In the genomic region with DNA sequence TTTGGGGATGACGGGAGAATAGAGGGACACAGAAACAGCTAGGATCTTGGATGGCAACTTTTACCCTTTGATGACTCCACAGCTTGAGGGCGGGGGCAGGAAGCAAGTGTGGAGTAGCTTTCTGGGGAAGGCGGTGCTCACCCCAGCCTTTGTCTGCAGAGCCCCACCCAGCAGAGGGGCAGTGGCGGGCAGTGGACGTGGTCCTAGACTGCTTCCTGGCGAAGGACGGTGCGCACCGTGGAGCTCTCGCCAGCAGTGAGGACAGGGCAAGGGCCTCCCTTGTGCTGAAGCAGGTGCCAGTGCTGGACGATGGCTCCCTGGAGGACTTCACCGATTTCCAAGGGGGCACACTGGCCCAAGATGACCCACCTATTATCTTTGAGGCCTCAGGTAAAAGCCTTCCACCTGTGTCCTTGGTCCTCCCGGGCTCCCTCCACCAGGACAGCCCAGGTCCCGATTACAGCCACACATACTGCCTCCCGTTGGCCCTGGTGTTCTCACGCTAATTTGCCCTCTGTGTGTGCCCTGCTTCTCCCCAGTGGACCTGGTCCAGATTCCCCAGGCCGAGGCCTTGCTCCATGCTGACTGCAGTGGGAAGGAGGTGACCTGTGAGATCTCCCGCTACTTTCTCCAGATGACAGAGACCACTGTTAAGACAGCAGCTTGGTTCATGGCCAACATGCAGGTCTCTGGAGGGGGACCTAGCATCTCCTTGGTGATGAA, we compare ENCODE assay signal across 1 cellular context.
TF ChIP-seq lines count a peak whose summit lies in the region.

No MANE protein-coding gene starts in this region.

TF ChIP-seq in GM23338, 12 proteins besides CTCF, POLR2A, EP300 and RAD21 (continued from another document):
- TF ChIP-seq, protein P1, sequence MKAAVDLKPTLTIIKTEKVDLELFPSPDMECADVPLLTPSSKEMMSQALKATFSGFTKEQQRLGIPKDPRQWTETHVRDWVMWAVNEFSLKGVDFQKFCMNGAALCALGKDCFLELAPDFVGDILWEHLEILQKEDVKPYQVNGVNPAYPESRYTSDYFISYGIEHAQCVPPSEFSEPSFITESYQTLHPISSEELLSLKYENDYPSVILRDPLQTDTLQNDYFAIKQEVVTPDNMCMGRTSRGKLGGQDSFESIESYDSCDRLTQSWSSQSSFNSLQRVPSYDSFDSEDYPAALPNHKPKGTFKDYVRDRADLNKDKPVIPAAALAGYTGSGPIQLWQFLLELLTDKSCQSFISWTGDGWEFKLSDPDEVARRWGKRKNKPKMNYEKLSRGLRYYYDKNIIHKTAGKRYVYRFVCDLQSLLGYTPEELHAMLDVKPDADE (IDR thresholded peaks at IDR 0.05), result no peak
